In genomic region chr20:40741507-40742106, GRCh38 we compare ENCODE assay signal across 8 cellular contexts. TPM values are rescaled to one million over a fixed set of nuclear protein-coding genes. Genes with fewer than 3 reads are reported as not detected.
DNase-seq lines count a peak whose midpoint lies in the region; ATAC-seq, FAIRE-seq and TF ChIP-seq lines count a peak whose summit lies in the region.

No MANE protein-coding gene starts in this region.

- H3K9me3 Mint-ChIP-seq in activated T-cell treated with anti-CD3 and anti-CD28 coated beads, Interleukin-2, amount 50 U/mL, for 24 hours, result no peaks in the 10 kb centered on the region

- CTCF ChIA-PET in AG04449 (lab: Yijun Ruan, JAX), result interaction anchor here (0.7 to 7.5 kb wide), 10 partner anchors 9 to 227 kb away, joined by 3 to 46 read pairs (median 4); no protein-coding TSS in a partner anchor

- ATAC-seq in HG03442 (IDR thresholded peaks at IDR 0.05; ENCODE audit: unreplicated experiment), result no peak

- H3K27me3 ChIP-seq in left ventricle myocardium inferior (ENCODE audit: low read depth), result peaks cover 65% of the 10 kb centered on the region

- no peaks in the 10 kb centered on the region for H3K36me3 ChIP-seq in left ventricle myocardium inferior

- POLR2A ChIA-PET in AG04449 (lab: Yijun Ruan, JAX), result no interaction called here

- no peak overlapping the region for H3K27ac Mint-ChIP-seq in activated T-cell treated with anti-CD3 and anti-CD28 coated beads, Interleukin-2, amount 50 U/mL, for 24 hours

- no peaks in the 10 kb centered on the region for H3K9me3 ChIP-seq in left ventricle myocardium inferior (replicated peaks)

- H3K4me3 ChIP-seq in AG04449 (ENCODE audit: low read depth, low read length) (no peak overlapping the region), left ventricle myocardium inferior (no peak overlapping the region)

- FAIRE-seq in frontal cortex (lab: Jason Lieb, UNC), result no peak

- no peak overlapping the region for H3K27ac ChIP-seq in left ventricle myocardium inferior (replicated peaks)

- TF ChIP-seq CTCF in AG04449 (IDR thresholded peaks at IDR 0.05; ENCODE audit: insufficient read depth, low read length, missing control alignments) (peak; percentile 63), GM10266 (IDR thresholded peaks at IDR 0.05; ENCODE audit: control insufficient read depth, insufficient read depth, low read depth, missing control alignments) (peak; percentile 62), left ventricle myocardium inferior (IDR thresholded peaks at IDR 0.05; ENCODE audit: borderline replicate concordance) (peak; percentile 70)

- H3K36me3 Mint-ChIP-seq in activated T-cell treated with anti-CD3 and anti-CD28 coated beads, Interleukin-2, amount 50 U/mL, for 24 hours (ENCODE audit: low read depth), result no peaks in the 10 kb centered on the region

- no peak overlapping the region for H3K4me3 Mint-ChIP-seq in activated T-cell treated with anti-CD3 and anti-CD28 coated beads, Interleukin-2, amount 50 U/mL, for 24 hours

- intact Hi-C loops in left ventricle myocardium inferior (cut with micrococcal nuclease), result loop anchor here (10.0 kb wide), 1 partner anchor 203 kb away; no protein-coding TSS in a partner anchor

- no peaks in the 10 kb centered on the region for H3K4me1 ChIP-seq in left ventricle myocardium inferior

- H3K27me3 Mint-ChIP-seq in activated T-cell treated with anti-CD3 and anti-CD28 coated beads, Interleukin-2, amount 50 U/mL, for 24 hours, result no peaks in the 10 kb centered on the region

- no peaks in the 10 kb centered on the region for H3K4me1 Mint-ChIP-seq in activated T-cell treated with anti-CD3 and anti-CD28 coated beads, Interleukin-2, amount 50 U/mL, for 24 hours (ENCODE audit: low read depth)

- no peak for DNase-seq in AG04449 (ENCODE audit: low read depth, low spot score)
- peak; percentile 44 for DNase-seq in GM10266 (ENCODE audit: extremely low spot score)
- peak; percentile 2 for DNase-seq in NCI-H345 treated with DMSO at 0.1 percent for 48 hours (lab: John Stamatoyannopoulos, UW; ENCODE audit: unreplicated experiment)
- DNase-seq in activated T-cell treated with anti-CD3 and anti-CD28 coated beads, Interleukin-2, amount 50 U/mL, for 24 hours, result peak; percentile 40
- peak; percentile 27 for DNase-seq in left ventricle myocardium inferior
- DNase-seq in smooth muscle cell of the brain vasculature (ENCODE audit: low read depth, low spot score), result peak; percentile 3
- no peak for DNase-seq in frontal cortex (ENCODE audit: low spot score in 2 of 2)

RNA-seq across cellular contexts. Expression of gene MAFB, which starts 52.6 kb away (rescaled TPM):
- total RNA-seq in left ventricle myocardium inferior (10.2 TPM), frontal cortex (7.3 TPM)

Comparison
In these comparisons a context has a peak if more than half of its experiments do, and no peak if none do; other contexts are left out.
1. DNase-seq: peak in GM10266 (single experiment), NCI-H345 treated with DMSO at 0.1 percent for 48 hours (single experiment), activated T-cell treated with anti-CD3 and anti-CD28 coated beads, Interleukin-2, amount 50 U/mL, for 24 hours (single experiment), left ventricle myocardium inferior (single experiment) and smooth muscle cell of the brain vasculature (single experiment); none in AG04449 (single experiment) and frontal cortex (0 of 2).
2. Peak in every context shown above with its lines, with median percentiles within 50 percentile points of each other: CTCF ChIP-seq.